ENCODE assay signal across 8 cellular contexts in genomic region chr4:176902710-176903323, GRCh38.
DNase-seq lines count a peak whose midpoint lies in the region; ATAC-seq and TF ChIP-seq lines count a peak whose summit lies in the region.

No MANE protein-coding gene starts in this region.

- H3K36me3 Mint-ChIP-seq in neural progenitor cell = no peaks in the 10 kb centered on the region

- no peak for TF ChIP-seq POLR2A in lower leg skin (IDR thresholded peaks at IDR 0.05)

- no peak for TF ChIP-seq CTCF in brain microvascular endothelial cell (IDR thresholded peaks at IDR 0.05; ENCODE audit: low read depth, low read length, missing control alignments)
- TF ChIP-seq CTCF in lower leg skin (IDR thresholded peaks at IDR 0.05) = no peak
- TF ChIP-seq CTCF in neural progenitor cell (IDR thresholded peaks at IDR 0.05) = no peak

- H3K27me3 ChIP-seq in BLaER1 (no peaks in the 10 kb centered on the region), brain microvascular endothelial cell (replicated peaks) (no peaks in the 10 kb centered on the region), neural progenitor cell (no peaks in the 10 kb centered on the region), HAP-1 (ENCODE audit: low read depth) (no peaks in the 10 kb centered on the region)

- H3K4me3 ChIP-seq in BLaER1 (no peak overlapping the region), brain microvascular endothelial cell (ENCODE audit: low read depth, low read length) (no peak overlapping the region), lower leg skin (ENCODE audit: low read depth, poor library complexity, severe bottlenecking) (no peak overlapping the region), neural progenitor cell (no peak overlapping the region), HAP-1 (no peak overlapping the region)

- no peak overlapping the region for H3K9ac ChIP-seq in BLaER1
- H3K9ac ChIP-seq in neural progenitor cell = no peak overlapping the region

- H3K4me1 Mint-ChIP-seq in neural progenitor cell = no peaks in the 10 kb centered on the region

- no peak overlapping the region for H3K27ac Mint-ChIP-seq in neural progenitor cell

- H3K4me1 ChIP-seq in BLaER1 (peaks cover 16% of the 10 kb centered on the region), neural progenitor cell (no peaks in the 10 kb centered on the region), HAP-1 (no peaks in the 10 kb centered on the region)

- no peaks in the 10 kb centered on the region for H3F3A ChIP-seq in neural progenitor cell (ENCODE audit: low read depth)

- WGBS in lower leg skin, 2 donors = 85 to 90% methylated on average over 5 of the region's 5 CpGs

- H3K4me2 ChIP-seq in BLaER1 (peak overlapping the region; percentile 37), neural progenitor cell (no peak overlapping the region)

- H2AFZ ChIP-seq in neural progenitor cell (replicated peaks) = no peak overlapping the region

- H3K4me3 Mint-ChIP-seq in neural progenitor cell = no peak overlapping the region

- in situ Hi-C loops in brain microvascular endothelial cell (cut with HindIII; ENCODE audit: low pct_ligation_motif_present, low sequenced_read_pairs) = no loop called here
- in situ Hi-C loops in HAP-1 (cut with MboI; ENCODE audit: low sequenced_read_pairs) = no loop called here

- intact Hi-C loops in lower leg skin (cut with DNase I; ENCODE audit: low total_unique reads) = loop anchor here (2.0 kb wide), 1 partner anchor 44 kb away; no protein-coding TSS in a partner anchor

- ATAC-seq in GM19468 (IDR thresholded peaks at IDR 0.05; ENCODE audit: extremely low read depth, unreplicated experiment) = peak; percentile 96
- ATAC-seq in HG03442 (IDR thresholded peaks at IDR 0.05; ENCODE audit: unreplicated experiment) = peak; percentile 99

- H3K36me3 ChIP-seq in BLaER1 (no peaks in the 10 kb centered on the region), brain microvascular endothelial cell (replicated peaks) (no peaks in the 10 kb centered on the region), neural progenitor cell (no peaks in the 10 kb centered on the region), HAP-1 (replicated peaks) (no peaks in the 10 kb centered on the region)

- H3K27me3 Mint-ChIP-seq in neural progenitor cell (ENCODE audit: insufficient read depth, low read depth) = peaks cover 2% of the 10 kb centered on the region

- H3K27ac ChIP-seq in BLaER1 (no peak overlapping the region), brain microvascular endothelial cell (peak overlapping the region; percentile 96), neural progenitor cell (no peak overlapping the region)

- H3K9me3 Mint-ChIP-seq in neural progenitor cell = no peaks in the 10 kb centered on the region

- no peaks in the 10 kb centered on the region for H4K20me1 ChIP-seq in BLaER1
- no peaks in the 10 kb centered on the region for H4K20me1 ChIP-seq in neural progenitor cell (ENCODE audit: low read depth)

- H3K79me2 ChIP-seq in neural progenitor cell (ENCODE audit: low read depth) = no peaks in the 10 kb centered on the region

- H3K9me3 ChIP-seq in BLaER1 = no peaks in the 10 kb centered on the region
- H3K9me3 ChIP-seq in neural progenitor cell (ENCODE audit: low read depth) = no peaks in the 10 kb centered on the region
- no peaks in the 10 kb centered on the region for H3K9me3 ChIP-seq in HAP-1

- DNase-seq in brain microvascular endothelial cell (peak; percentile 78), lower leg skin (ENCODE audit: low spot score in 2 of 2) (no peak), neural progenitor cell (ENCODE audit: low spot score) (no peak), HAP-1 (ENCODE audit: low spot score in 2 of 2) (no peak), OCI-M2 (lab: John Stamatoyannopoulos, UW; ENCODE audit: unreplicated experiment) (no peak)
